ENCODE assay signal across 1 cellular context in the genomic region with DNA sequence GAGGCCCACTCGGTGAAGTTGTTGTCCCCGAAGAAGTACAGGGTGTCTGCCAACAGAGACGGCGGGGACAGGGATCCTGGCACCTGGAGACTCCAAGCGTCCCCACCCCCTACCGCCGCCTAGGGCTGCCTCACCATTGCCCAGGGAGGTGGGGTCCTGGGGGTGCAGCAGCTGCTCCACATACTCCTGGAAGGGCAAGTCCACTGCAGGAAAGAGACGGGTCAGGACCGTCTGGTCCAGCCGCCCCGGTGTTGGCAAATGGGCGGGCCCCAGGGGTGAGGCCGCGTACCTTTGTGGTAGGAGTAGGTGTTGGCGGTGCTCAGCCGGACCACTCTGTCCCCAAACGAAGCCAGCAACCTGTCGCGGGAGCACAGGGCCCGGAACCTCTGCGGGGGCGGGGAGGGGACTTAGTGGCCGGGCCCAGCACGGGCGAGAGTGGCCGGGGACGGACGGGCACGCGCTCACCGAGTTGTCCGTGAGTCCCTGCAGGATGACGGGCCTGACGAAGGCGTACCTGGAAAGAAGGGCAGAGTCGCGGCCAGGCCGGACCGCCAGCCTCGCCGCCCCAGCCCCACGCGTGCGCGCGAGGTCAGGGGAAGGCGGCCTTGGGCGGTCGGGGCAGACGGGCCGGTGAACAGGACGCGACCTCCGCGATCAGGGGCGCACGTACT.
TF ChIP-seq lines count a peak whose summit lies in the region.

No MANE protein-coding gene starts in this region.

TF ChIP-seq in GM12878, 131 proteins besides CTCF, POLR2A, EP300 and RAD21:
- TF ChIP-seq BACH1 (IDR thresholded peaks at IDR 0.05; ENCODE audit: borderline replicate concordance) (peak; percentile 87; the same call in 1 of the 2 replicates), NBN (IDR thresholded peaks at IDR 0.05) (no peak), EGR1 (IDR thresholded peaks at IDR 0.05; ENCODE audit: borderline replicate concordance in 1 of 2, low read depth in 2 of 2, low read length in 2 of 2) (0 out of 3 replicates have a peak, but pooled peaks of 1 of the 2 experiments have one; percentile 35), POLR2AphosphoS2 (IDR thresholded peaks at IDR 0.05; ENCODE audit: low read depth, low read length) (0 out of 2 replicates have a peak, but pooled peaks have one; percentile 85)
- TF ChIP-seq, protein P1, sequence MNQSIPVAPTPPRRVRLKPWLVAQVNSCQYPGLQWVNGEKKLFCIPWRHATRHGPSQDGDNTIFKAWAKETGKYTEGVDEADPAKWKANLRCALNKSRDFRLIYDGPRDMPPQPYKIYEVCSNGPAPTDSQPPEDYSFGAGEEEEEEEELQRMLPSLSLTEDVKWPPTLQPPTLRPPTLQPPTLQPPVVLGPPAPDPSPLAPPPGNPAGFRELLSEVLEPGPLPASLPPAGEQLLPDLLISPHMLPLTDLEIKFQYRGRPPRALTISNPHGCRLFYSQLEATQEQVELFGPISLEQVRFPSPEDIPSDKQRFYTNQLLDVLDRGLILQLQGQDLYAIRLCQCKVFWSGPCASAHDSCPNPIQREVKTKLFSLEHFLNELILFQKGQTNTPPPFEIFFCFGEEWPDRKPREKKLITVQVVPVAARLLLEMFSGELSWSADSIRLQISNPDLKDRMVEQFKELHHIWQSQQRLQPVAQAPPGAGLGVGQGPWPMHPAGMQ (IDR thresholded peaks at IDR 0.05; ENCODE audit: borderline replicate concordance) = no peak
